ENCODE assay signal across 28 cellular contexts in genomic region chr9:20532584-20532983, GRCh38.
"Had no signal": no experiment of that assay in that cellular context is flagged by ENCODE, and none has a peak within 500 bp of the region (broad histone marks: within the 10 kb centered on the region; RNA-seq: fewer than 3 reads in every experiment).

No MANE protein-coding gene starts in this region.

- DNase-seq: activated B cell treated with CpG ODN at 0.5 μM for 24 hours; activated CD4-positive, alpha-beta T cell treated with anti-CD3 and anti-CD28 coated beads for 1 hour; activated CD4-positive, alpha-beta T cell treated with anti-CD3 and anti-CD28 coated beads, Interleukin-2, amount 10 ng/mL, durations not matched to agents 24 days and 14 days; activated CD4-positive, alpha-beta T cell treated with anti-CD3 and anti-CD28 coated beads, Interleukin-2, amount 50 U/mL, for 48 hours; activated CD8-positive, alpha-beta memory T cell treated with anti-CD3 and anti-CD28 coated beads, Interleukin-2, amount 10 ng/mL, durations not matched to agents 7 days and 5 days; activated effector memory CD4-positive, alpha-beta T cell treated with Interleukin-2 at 50 U/mL for 16 hours; activated naive CD4-positive, alpha-beta T cell; activated T-cell treated with anti-CD3 and anti-CD28 coated beads, Interleukin-2, amount 50 U/mL, for 24 hours; aorta; caudate nucleus; Kasumi-1; KBM-7; NCI-H1092; NCI-H1417; NCI-H1694 treated with DMSO at 0.1 percent for 48 hours; NCI-H2029 treated with DMSO at 0.1 percent for 48 hours; NCI-H446; NCI-H524; NCI-H748 treated with DMSO at 0.1 percent for 48 hours; OCI-M1; RPMI8226; T-cell; T-helper 2 cell; T1000 had no signal

- H3K4me1 ChIP-seq: breast epithelium had no signal

- H3K4me3 ChIP-seq: breast epithelium, SK-N-MC had no signal

- H3K9me3 ChIP-seq: breast epithelium had no signal

- ATAC-seq: activated CD8-positive, alpha-beta memory T cell treated with anti-CD3 and anti-CD28 coated beads, Interleukin-2, amount 10 ng/mL, durations not matched to agents 7 days and 5 days; Panc1; Right ventricle myocardium inferior; T-cell had no signal

- H3K36me3 ChIP-seq: breast epithelium had no signal

- H3K27me3 ChIP-seq: breast epithelium had no signal

- H3K27ac ChIP-seq: breast epithelium, SK-N-MC had no signal
